1 cellular context compared by ENCODE assay signal in the genomic region with DNA sequence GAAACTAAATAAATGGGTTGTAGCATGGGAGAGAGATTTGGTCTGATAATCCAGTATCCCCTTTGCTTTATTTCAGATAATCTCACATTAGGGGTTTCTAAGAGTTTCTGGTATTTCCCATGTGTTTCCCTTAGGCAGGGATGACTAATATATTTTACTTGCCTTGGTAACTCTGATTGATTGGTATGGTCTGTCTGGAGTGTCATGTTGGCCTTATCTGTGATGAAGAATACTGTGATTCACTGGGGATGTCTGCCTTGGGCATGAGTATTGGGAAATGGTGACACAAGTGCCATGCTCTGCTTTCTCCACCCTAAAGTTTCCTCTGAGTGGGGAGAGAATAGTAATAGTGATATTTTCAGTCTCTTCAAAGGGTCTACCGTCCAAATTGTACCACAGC.
TF ChIP-seq lines count a peak whose summit lies in the region.

No MANE protein-coding gene starts in this region.

TF ChIP-seq in H1, 55 proteins besides CTCF, POLR2A, EP300 and RAD21 (continued from another document):
- TF ChIP-seq FOSL1 (IDR thresholded peaks at IDR 0.05; ENCODE audit: insufficient read depth, low read depth, low read length) (no peak), NRF1 (IDR thresholded peaks at IDR 0.05; ENCODE audit: low read depth, low read length) (no peak), PHF8 (conservative IDR thresholded peaks at IDR 0.05; ENCODE audit: low read depth, low read length) (no peak), TAF1 (IDR thresholded peaks at IDR 0.05; ENCODE audit: low read depth, low read length) (no peak), YY1 (IDR thresholded peaks at IDR 0.05; ENCODE audit: low read depth, low read length) (no peak)
